Comparison of ENCODE assay signal across 10 cellular contexts in genomic region chr20:50636601-50637539, GRCh38. TPM values are rescaled to one million over a fixed set of nuclear protein-coding genes. Genes with fewer than 3 reads are reported as not detected.
DNase-seq lines count a peak whose midpoint lies in the region; ATAC-seq, FAIRE-seq and TF ChIP-seq lines count a peak whose summit lies in the region.
"Had no signal": no experiment of that assay in that cellular context is flagged by ENCODE, and none has a peak within 500 bp of the region (broad histone marks: within the 10 kb centered on the region; RNA-seq: fewer than 3 reads in every experiment).

No MANE protein-coding gene starts in this region.

- H3K27ac ChIP-seq in HUES48 (ENCODE audit: low read depth, low read length) (peak overlapping the region; percentile 10), K562 (ENCODE audit: extremely low read depth, low read depth, low read length) (0 out of 3 replicates have a peak overlapping the region, but pooled peaks have one; percentile 12), tibial artery (peak overlapping the region; percentile 57 to 61)

- no peak for TF ChIP-seq RAD21 in K562 (CRISPR knock-in tag; conservative IDR thresholded peaks at IDR 0.05 in 1 of 2, IDR thresholded peaks at IDR 0.05 in 1 of 2)

- no TSS peak for BruUV-seq in K562 (replicated peaks; lab: Mats Ljungman, UMichigan)

- CTCF ChIA-PET in K562 (lab: Yijun Ruan, JAX; ENCODE audit: low intra/inter-chr PET ratio) = no interaction called here

- TF ChIP-seq CTCF in K562 (IDR thresholded peaks at IDR 0.05 in 2 of 3, conservative IDR thresholded peaks at IDR 0.05 in 1 of 3; ENCODE audit: insufficient read depth in 2 of 3, low read depth in 1 of 3, low read length in 3 of 3) (no peak), tibial artery (IDR thresholded peaks at IDR 0.05) (no peak)

- ATAC-seq in K562 (peak; percentile 42), HG03342 (IDR thresholded peaks at IDR 0.05; ENCODE audit: unreplicated experiment) (no peak), GM18868 (IDR thresholded peaks at IDR 0.05; ENCODE audit: unreplicated experiment) (no peak)

- H3K4me1 ChIP-seq in HUES48 (ENCODE audit: control insufficient read depth, insufficient read depth, low read length) (peaks cover 35% of the 10 kb centered on the region), K562 (replicated peaks in 1 of 2; ENCODE audit: control insufficient read depth in 2 of 2, insufficient read depth in 2 of 2, low read length in 2 of 2) (peaks cover 23 to 52% of the 10 kb centered on the region in 2 experiments), tibial artery (peaks cover 0 to 22% (median 20%) of the 10 kb centered on the region in 4 donors)

- WGBS in K562 (ENCODE audit: insufficient coverage, low coverage, missing lambda C conversion rate) = 69% methylated on average over 22 of the region's 22 CpGs

- H3K4me3 ChIP-seq in HUES48 (ENCODE audit: low read depth, low read length) (no peak overlapping the region), K562 (no peak overlapping the region), tibial artery (peak overlapping the region in 1 of 2 donors; percentile 2)

- FAIRE-seq in K562 (lab: Jason Lieb, UNC) = no peak

- H3K27ac Mint-ChIP-seq in activated T-cell treated with anti-CD3 and anti-CD28 coated beads, Interleukin-2, amount 50 U/mL, for 24 hours = no peak overlapping the region

- no peaks in the 10 kb centered on the region for H3K36me3 Mint-ChIP-seq in activated T-cell treated with anti-CD3 and anti-CD28 coated beads, Interleukin-2, amount 50 U/mL, for 24 hours (ENCODE audit: low read depth)

- H3K9ac ChIP-seq in HUES48 (ENCODE audit: low read depth, low read length) (no peak overlapping the region), K562 (ENCODE audit: insufficient read depth in 1 of 2, low read depth in 2 of 2, low read length in 2 of 2) (peak overlapping the region in 1 of 2 experiments; percentile 83; a peak in 2 of 4 replicates)

- H3K27me3 Mint-ChIP-seq in activated T-cell treated with anti-CD3 and anti-CD28 coated beads, Interleukin-2, amount 50 U/mL, for 24 hours = peaks cover 5% of the 10 kb centered on the region

- H4K20me1 ChIP-seq in K562 (replicated peaks; ENCODE audit: control insufficient read depth, insufficient read depth, low read length) = peaks cover 33% of the 10 kb centered on the region

- POLR2A ChIA-PET in K562 (lab: Yijun Ruan, JAX) = interaction anchor here (0.6 to 1.7 kb wide), 6 partner anchors 14 to 276 kb away, joined by 3 to 8 read pairs (median 4); no protein-coding TSS in a partner anchor

- in situ Hi-C loops in K562 (cut with MboI) = no loop called here

- no peak overlapping the region for H2AFZ ChIP-seq in K562 (ENCODE audit: low read depth, low read length)

- DNase-seq in K562 (ENCODE audit: extremely low read depth in 1 of 4, low spot score in 3 of 4) (peak in 2 of 4 experiments; percentile 38), left kidney (ENCODE audit: low read depth, low spot score) (peak; percentile 58), tibial artery (no peak), NCI-H128 (lab: John Stamatoyannopoulos, UW; ENCODE audit: unreplicated experiment) (no peak)
- DNase-seq in activated T-cell treated with anti-CD3 and anti-CD28 coated beads, Interleukin-2, amount 50 U/mL, for 24 hours = no peak
- DNase-seq: NCI-H1417 treated with DMSO at 0.1 percent for 48 hours had no signal

- intact Hi-C loops in K562 (cut with micrococcal nuclease) = no loop called here
- intact Hi-C loops in tibial artery (cut with DNase I; ENCODE audit: low total_unique reads) = no loop called here

- H3K9me3 ChIP-seq in HUES48 (ENCODE audit: control insufficient read depth, insufficient read depth, low read length) (no peaks in the 10 kb centered on the region), K562 (replicated peaks; ENCODE audit: control insufficient read depth, insufficient read depth, low read depth, low read length) (no peaks in the 10 kb centered on the region), tibial artery (no peaks in the 10 kb centered on the region)

- TF ChIP-seq POLR2A in K562 (conservative IDR thresholded peaks at IDR 0.05) = no peak

- TF ChIP-seq EP300 in K562 (IDR thresholded peaks at IDR 0.05; ENCODE audit: low read length) = no peak

- H3K4me2 ChIP-seq in K562 (ENCODE audit: insufficient read depth, low read length) = peak overlapping the region; percentile 54

- H3K4me3 Mint-ChIP-seq in activated T-cell treated with anti-CD3 and anti-CD28 coated beads, Interleukin-2, amount 50 U/mL, for 24 hours = no peak overlapping the region
- H3K4me3 Mint-ChIP-seq: effector memory CD8-positive, alpha-beta T cell had no signal

- H3K27me3 ChIP-seq in HUES48 (ENCODE audit: control insufficient read depth, insufficient read depth, low read length) (no peaks in the 10 kb centered on the region), K562 (ENCODE audit: control insufficient read depth in 2 of 2, insufficient read depth in 2 of 2, low read length in 2 of 2) (no peaks in the 10 kb centered on the region), tibial artery (no peaks in the 10 kb centered on the region)

- H3K4me1 Mint-ChIP-seq in activated T-cell treated with anti-CD3 and anti-CD28 coated beads, Interleukin-2, amount 50 U/mL, for 24 hours (ENCODE audit: low read depth) = no peaks in the 10 kb centered on the region

- H3K36me3 ChIP-seq in HUES48 (ENCODE audit: control insufficient read depth, insufficient read depth, low read length) (no peaks in the 10 kb centered on the region), K562 (ENCODE audit: control insufficient read depth, insufficient read depth, low read length) (peaks cover 10% of the 10 kb centered on the region; the same call in 1 of the 3 replicates), tibial artery (no peaks in the 10 kb centered on the region)

- no peaks in the 10 kb centered on the region for H3K9me1 ChIP-seq in K562 (ENCODE audit: control insufficient read depth, insufficient read depth, low read length)

- peaks cover 69% of the 10 kb centered on the region for H3K79me2 ChIP-seq in K562 (ENCODE audit: control insufficient read depth, insufficient read depth, low read length)

- no peaks in the 10 kb centered on the region for H3K9me3 Mint-ChIP-seq in activated T-cell treated with anti-CD3 and anti-CD28 coated beads, Interleukin-2, amount 50 U/mL, for 24 hours
- H3K9me3 Mint-ChIP-seq: effector memory CD8-positive, alpha-beta T cell had no signal

TF ChIP-seq in K562, 482 proteins besides CTCF, POLR2A, EP300 and RAD21 (continues in another document):
- peak; percentile 91 for TF ChIP-seq ZBTB33 (CRISPR knock-in tag; IDR thresholded peaks at IDR 0.05)
- TF ChIP-seq RBM17 (IDR thresholded peaks at IDR 0.05; ENCODE audit: borderline replicate concordance, low read depth, low read length) = no peak
- TF ChIP-seq CBFA2T3 (IDR thresholded peaks at IDR 0.05) = peak; percentile 27; the same call in 1 of the 2 replicates
- no peak for TF ChIP-seq ZNF79 (CRISPR knock-in tag; IDR thresholded peaks at IDR 0.05; ENCODE audit: low read depth)
- TF ChIP-seq HMG20A (CRISPR knock-in tag; conservative IDR thresholded peaks at IDR 0.05) = no peak
- TF ChIP-seq DPF2 (IDR thresholded peaks at IDR 0.05) = no peak

RNA-seq across cellular contexts. Expression of gene RIPOR3, which starts 54.5 kb away (rescaled TPM):
- 220 and 451 TPM in 2 replicates for total RNA-seq in K562 (2011; cell fraction: chromatin; rRNA removed; ENCODE audit: low replicate concordance)
- total RNA-seq in K562 (2011; cell fraction: nucleolus; rRNA removed) = 258 and 278 TPM in 2 replicates
- total RNA-seq in K562 (2011; cell fraction: nucleoplasm; rRNA removed) = 187 and 217 TPM in 2 replicates
- 22.3 and 28.3 TPM in 2 replicates for total RNA-seq in K562 (2014; rRNA removed)
- 9.2 and 15.5 TPM in 2 replicates for total RNA-seq in K562 (2014; rRNA removed; fragmentation: Illumina TruSeq; extraction: Trizol)
- 12.8 and 13.3 TPM in 2 replicates for total RNA-seq in K562 (2015; rRNA removed; fragmentation: Illumina TruSeq; extraction: Trizol)
- total RNA-seq in K562 (2021) = 43.3 and 46.1 TPM in 2 replicates
- 48.8 and 65.1 TPM in 2 replicates for polyA plus RNA-seq in K562 (2011; rRNA removed)
- polyA plus RNA-seq in K562 (2011; cell fraction: cytosol; rRNA removed) = 23.4 and 24.4 TPM in 2 replicates
- polyA plus RNA-seq in K562 (2011; cell fraction: nucleus; rRNA removed) = 468 and 642 TPM in 2 replicates
- 23.3 and 29.2 TPM in 2 replicates for polyA plus RNA-seq in K562 (2012)
- 21.4 and 23.4 TPM in 2 replicates for polyA plus RNA-seq in K562 (2014; fragmentation: Illumina TruSeq; extraction: Trizol)
- polyA plus RNA-seq in K562 (2014; fragmentation: Nextera tagmentation; extraction: Ambion mirVana) = 1 to 10 TPM; 3.3 to 3.8 TPM
- polyA plus RNA-seq in K562 (2014; rRNA removed) = 62.7 and 66.4 TPM in 2 replicates
- 12.5 and 15.4 TPM in 2 replicates for polyA minus RNA-seq in K562 (2011; rRNA and poly(A)+ RNA removed)
- 15.8 and 20.2 TPM in 2 replicates for polyA minus RNA-seq in K562 (2011; cell fraction: cytosol; rRNA and poly(A)+ RNA removed)
- polyA minus RNA-seq in K562 (2011; cell fraction: nucleus; rRNA and poly(A)+ RNA removed) = 65.3 and 73.8 TPM in 2 replicates
